Comparison of ENCODE assay signal across 14 cellular contexts in genomic region chr3:24020036-24020691, GRCh38.
"Had no signal": no experiment of that assay in that cellular context is flagged by ENCODE, and none has a peak within 500 bp of the region (broad histone marks: within the 10 kb centered on the region; RNA-seq: fewer than 3 reads in every experiment).

No MANE protein-coding gene starts in this region.

- DNase-seq: activated CD4-positive, CD25-positive, alpha-beta regulatory T cell treated with anti-CD3 and anti-CD28 coated beads, Interleukin-2, amount 50 U/mL, for 72 hours; activated naive CD4-positive, alpha-beta T cell; activated naive CD8-positive, alpha-beta T cell treated with anti-CD3 and anti-CD28 coated beads, Interleukin-2, amount 50 U/mL, for 24 hours; activated T-cell treated with anti-CD3 and anti-CD28 coated beads for 4 hours; aorta; cerebellar nuclear complex; effector memory CD4-positive, alpha-beta T cell; head of caudate nucleus; immature natural killer cell; mesendoderm; psoas muscle had no signal

- H3K27ac ChIP-seq: psoas muscle had no signal

- H3K9me3 ChIP-seq: psoas muscle had no signal

- H3K4me1 ChIP-seq: psoas muscle had no signal

- FAIRE-seq: frontal cortex, urothelium cell line had no signal

- ATAC-seq: activated naive CD8-positive, alpha-beta T cell treated with anti-CD3 and anti-CD28 coated beads, Interleukin-2, amount 50 U/mL, for 24 hours; sciatic nerve had no signal

- H3K4me3 ChIP-seq: psoas muscle had no signal
